11 cellular contexts compared by ENCODE assay signal in genomic region chr7:102380837-102381236, GRCh38. TPM values are rescaled to one million over a fixed set of nuclear protein-coding genes. Genes with fewer than 3 reads are reported as not detected.
DNase-seq lines count a peak whose midpoint lies in the region; ATAC-seq, FAIRE-seq and TF ChIP-seq lines count a peak whose summit lies in the region.
"Not testable (repeated sequence)": the region's sequence is repeated elsewhere in the genome, so short reads cannot be mapped to it uniquely, and the experiment has no call there.
"Had no signal": no experiment of that assay in that cellular context is flagged by ENCODE, and none has a peak within 500 bp of the region (broad histone marks: within the 10 kb centered on the region; RNA-seq: fewer than 3 reads in every experiment).

No MANE protein-coding gene starts in this region.

- not testable (repeated sequence) for H4K5ac ChIP-seq in H9 (ENCODE audit: insufficient read length, low read depth, low read length); H1 (ENCODE audit: insufficient read length, low read depth, low read length)

- not testable (repeated sequence) for H3K27me3 ChIP-seq in H9 (ENCODE audit: insufficient read depth, low read length); Karpas-422 (ENCODE audit: low read length); H1 (replicated peaks in 1 of 4; ENCODE audit: control insufficient read depth in 3 of 4, extremely low read depth in 1 of 4, insufficient read depth in 3 of 4, low read length in 3 of 4); esophagus muscularis mucosa

- not testable (repeated sequence) for H4K91ac ChIP-seq in H9 (ENCODE audit: insufficient read length, low read depth, low read length); H1 (replicated peaks; ENCODE audit: insufficient read length, low read length)

- not testable (repeated sequence) for H3K23ac ChIP-seq in H9 (ENCODE audit: insufficient read length, low read depth, low read length); H1 (ENCODE audit: insufficient read length)

- intact Hi-C loops in esophagus muscularis mucosa (cut with DNase I), result not testable (repeated sequence)

- not testable (repeated sequence) for FAIRE-seq in H1 (lab: Jason Lieb, UNC)

- H3K4ac ChIP-seq in H9 (ENCODE audit: low read depth, low read length); H1 (replicated peaks; ENCODE audit: insufficient read length, low read depth, low read length): not testable (repeated sequence)

- H3K9me3 Mint-ChIP-seq in H9, WTC11, nephron progenitor cell: not testable (repeated sequence)

- H2AFZ ChIP-seq in H9 (ENCODE audit: low read length); Karpas-422 (ENCODE audit: low read length); H1 (ENCODE audit: low read length): not testable (repeated sequence)

- not testable (repeated sequence) for H2BK5ac ChIP-seq in H9 (ENCODE audit: insufficient read length, low read length); H1 (ENCODE audit: low read depth, low read length)

- not testable (repeated sequence) for TF ChIP-seq EP300 in H1 (IDR thresholded peaks at IDR 0.05; ENCODE audit: borderline replicate concordance in 1 of 2, low read depth in 2 of 2, low read length in 2 of 2); esophagus muscularis mucosa (IDR thresholded peaks at IDR 0.05)

- not testable (repeated sequence) for H2AK5ac ChIP-seq in H9 (ENCODE audit: insufficient read length, low read length); H1 (ENCODE audit: low read depth, low read length)

- H3K18ac ChIP-seq in H9 (ENCODE audit: insufficient read length, low read depth, low read length); H1 (ENCODE audit: extremely low read depth, low read length): not testable (repeated sequence)

- H3K9me2 ChIP-seq in Karpas-422 (replicated peaks; ENCODE audit: insufficient read depth, low read length), result not testable (repeated sequence)

- TF ChIP-seq RAD21 in H1 (IDR thresholded peaks at IDR 0.05 in 1 of 2, conservative IDR thresholded peaks at IDR 0.05 in 1 of 2; ENCODE audit: low read depth in 2 of 2, low read length in 2 of 2), result not testable (repeated sequence)

- not testable (repeated sequence) for H3K23me2 ChIP-seq in H9 (ENCODE audit: insufficient read length, low read depth, low read length, poor library complexity, severe bottlenecking); H1 (ENCODE audit: low read depth, low read length)

- peak overlapping the region; percentile 2 to 5; a peak in 2 of 5 replicates for H3K4me3 Mint-ChIP-seq in H9
- H3K4me3 Mint-ChIP-seq in WTC11, result peak overlapping the region; percentile 17; the same call in 1 of the 2 replicates
- H3K4me3 Mint-ChIP-seq in nephron progenitor cell, result not testable (repeated sequence)

- ATAC-seq in WTC11, result not testable (repeated sequence)

- H2BK120ac ChIP-seq in H9 (ENCODE audit: low read depth, low read length, poor library complexity, severe bottlenecking); H1 (replicated peaks; ENCODE audit: low read depth, low read length): not testable (repeated sequence)

- H2BK12ac ChIP-seq in H9 (ENCODE audit: insufficient read length, low read depth, low read length); H1 (ENCODE audit: low read depth, low read length): not testable (repeated sequence)

- not testable (repeated sequence) for TF ChIP-seq CTCF in H9 (conservative IDR thresholded peaks at IDR 0.05); WTC11 (IDR thresholded peaks at IDR 0.05); H1 (IDR thresholded peaks at IDR 0.05; ENCODE audit: control extremely low read depth in 1 of 3, insufficient read depth in 1 of 3, low read depth in 1 of 3, low read length in 3 of 3); esophagus muscularis mucosa (IDR thresholded peaks at IDR 0.05); nephron progenitor cell (IDR thresholded peaks at IDR 0.05)

- not testable (repeated sequence) for H4K20me1 ChIP-seq in H9 (ENCODE audit: control insufficient read depth, insufficient read depth, insufficient read length); Karpas-422 (ENCODE audit: insufficient read depth, low read depth, low read length); H1 (replicated peaks in 1 of 2; ENCODE audit: control insufficient read depth in 1 of 2, insufficient read depth in 2 of 2, low read length in 2 of 2)

- peaks cover 21% of the 10 kb centered on the region for H3K36me3 ChIP-seq in Karpas-422 (ENCODE audit: insufficient read depth, low read length)
- peaks cover 2 to 24% (median 12%) of the 10 kb centered on the region in 4 experiments; a peak in 5 of 8 replicates for H3K36me3 ChIP-seq in H1 (ENCODE audit: control insufficient read depth in 2 of 4, insufficient read depth in 4 of 4, low read length in 3 of 4)
- peaks cover 20 to 86% (median 68%) of the 10 kb centered on the region in 4 donors for H3K36me3 ChIP-seq in esophagus muscularis mucosa

- H3K4me1 ChIP-seq in H9 (ENCODE audit: insufficient read depth, low read length); Karpas-422 (ENCODE audit: low read length); H1 (replicated peaks in 1 of 4; ENCODE audit: control insufficient read depth in 3 of 4, insufficient read depth in 4 of 4, low read length in 3 of 4); esophagus muscularis mucosa: not testable (repeated sequence)

- not testable (repeated sequence) for H2BK15ac ChIP-seq in H9 (ENCODE audit: low read depth, low read length); H1 (ENCODE audit: low read length)

- H3K9ac ChIP-seq in H9 (ENCODE audit: extremely low read depth, insufficient read length, low read length); Karpas-422 (ENCODE audit: low read length); H1 (replicated peaks in 1 of 4; ENCODE audit: extremely low read depth in 1 of 4, low read depth in 3 of 4, low read length in 3 of 4): not testable (repeated sequence)

- H3K79me1 ChIP-seq in H9 (ENCODE audit: insufficient read depth, low read depth, low read length, poor library complexity, severe bottlenecking); H1 (ENCODE audit: low read depth, low read length): not testable (repeated sequence)

- not testable (repeated sequence) for H3K27me3 Mint-ChIP-seq in H9 (ENCODE audit: low read depth); WTC11 (ENCODE audit: low read depth); nephron progenitor cell (ENCODE audit: low read depth, poor library complexity)

- H3K4me1 Mint-ChIP-seq in H9 (peaks cover 18 to 21% of the 10 kb centered on the region in 2 experiments), WTC11 (peaks cover 17% of the 10 kb centered on the region)
- H3K4me1 Mint-ChIP-seq in nephron progenitor cell, result not testable (repeated sequence)

- WGBS in H9 (ENCODE audit: extremely low coverage, insufficient read length, low lambda C conversion rate), result no CpG with 5 or more reads among the region's 8 CpGs
- WGBS in H1 (ENCODE audit: extremely low coverage in 1 of 2, insufficient coverage in 1 of 2, insufficient read length in 1 of 2, insufficient replicate concordance in 2 of 2, low coverage in 1 of 2, low lambda C conversion rate in 2 of 2, missing lambda C conversion rate in 1 of 2), 2 experiments, result 27% methylated on average over 6 of the region's 8 CpGs; no CpG with 5 or more reads in 1 of the 2 experiments
- WGBS in esophagus muscularis mucosa, result 71% methylated on average over 8 of the region's 8 CpGs

- H3K9me3 ChIP-seq in H9 (ENCODE audit: control insufficient read depth, low read depth, low read length); Karpas-422 (ENCODE audit: low read length); H1 (ENCODE audit: insufficient read depth in 2 of 2, low read depth in 1 of 2, low read length in 1 of 2); esophagus muscularis mucosa: not testable (repeated sequence)

- peak overlapping the region; percentile 34 to 97 (median 87); a peak in 6 of 7 replicates for H3K27ac Mint-ChIP-seq in H9
- peak overlapping the region; percentile 46 for H3K27ac Mint-ChIP-seq in WTC11
- H3K27ac Mint-ChIP-seq in nephron progenitor cell, result peak overlapping the region; percentile 43

- not testable (repeated sequence) for H3K79me2 ChIP-seq in H9 (ENCODE audit: insufficient read depth, low read length); Karpas-422 (ENCODE audit: low read length); H1 (ENCODE audit: control insufficient read depth in 1 of 2, insufficient read depth in 2 of 2, low read length in 2 of 2)

- H3K36me3 Mint-ChIP-seq in H9 (ENCODE audit: insufficient read depth in 1 of 3, low read depth in 3 of 3) (peaks cover 29 to 70% (median 61%) of the 10 kb centered on the region in 3 experiments), WTC11 (peaks cover 60% of the 10 kb centered on the region), nephron progenitor cell (ENCODE audit: low read depth) (peaks cover 69% of the 10 kb centered on the region)

- not testable (repeated sequence) for H2BK20ac ChIP-seq in H9 (ENCODE audit: low read depth, low read length, poor library complexity, severe bottlenecking); H1 (ENCODE audit: low read length)

- CTCF ChIA-PET in WTC11 (lab: Charles Lee), result interaction anchor here (0.7 kb wide), 2 partner anchors 62 to 363 kb away, joined by 3 to 4 read pairs; no protein-coding TSS in a partner anchor
- CTCF ChIA-PET in H1 (lab: Charles Lee; ENCODE audit: partially characterized antibody), result interaction anchor here (0.6 to 0.9 kb wide), 2 partner anchors 10 to 23 kb away, joined by 4 to 6 read pairs; no protein-coding TSS in a partner anchor

- not testable (repeated sequence) for H3K4me2 ChIP-seq in H9 (ENCODE audit: insufficient read depth, insufficient read length, low read length); Karpas-422 (ENCODE audit: low read depth, low read length, poor library complexity, severe bottlenecking)
- peak overlapping the region in 1 of 2 experiments; percentile 46; a peak in 1 of 4 replicates for H3K4me2 ChIP-seq in H1 (ENCODE audit: insufficient read depth in 1 of 2, low read depth in 2 of 2, low read length in 2 of 2)

- H3K56ac ChIP-seq in H9 (ENCODE audit: insufficient read length, low read depth, low read length); H1 (replicated peaks; ENCODE audit: insufficient read length, low read depth, low read length): not testable (repeated sequence)

- H3T11ph ChIP-seq in H9 (ENCODE audit: low read length), result not testable (repeated sequence)

- DNase-seq in H9, result peak; percentile 48
- DNase-seq in Karpas-422, result peak; percentile 30
- DNase-seq in WTC11 (ENCODE audit: low spot score); nephron progenitor cell: not testable (repeated sequence)
- DNase-seq in H1 (ENCODE audit: low read depth in 1 of 2, low spot score in 2 of 2), result peak in 1 of 2 experiments; percentile 23
- DNase-seq in esophagus muscularis mucosa (ENCODE audit: extremely low spot score), result peak; percentile 29

- TF ChIP-seq POLR2A in H1 (IDR thresholded peaks at IDR 0.05; ENCODE audit: control extremely low read depth in 1 of 2, low read depth in 2 of 2, low read length in 2 of 2); esophagus muscularis mucosa (IDR thresholded peaks at IDR 0.05; ENCODE audit: low read depth): not testable (repeated sequence)

- not testable (repeated sequence) for H3K27ac ChIP-seq in H9 (ENCODE audit: insufficient read length, low read depth, low read length); Karpas-422 (ENCODE audit: low read length); H1 (ENCODE audit: low read depth, low read length); esophagus muscularis mucosa (replicated peaks in 1 of 4)

- POLR2A ChIA-PET in WTC11 (lab: Charles Lee) (interaction anchor here (0.5 kb wide), 1 partner anchor 547 kb away, joined by 3 read pairs; no protein-coding TSS in a partner anchor), H1 (lab: Charles Lee; ENCODE audit: partially characterized antibody) (interaction anchor here (2.2 kb wide), 1 partner anchor 15 kb away, joined by 7 read pairs; the partner anchor contains the start of gene PRKRIP1)

- H3K14ac ChIP-seq in H9 (ENCODE audit: insufficient read depth, low read length); H1 (ENCODE audit: insufficient read length): not testable (repeated sequence)

- H4K8ac ChIP-seq in H9 (replicated peaks; ENCODE audit: insufficient read length, low read depth, low read length); H1 (ENCODE audit: extremely low read depth, insufficient read depth, low read length): not testable (repeated sequence)

- H3K4me3 ChIP-seq in Karpas-422 (ENCODE audit: low read length); H1 (ENCODE audit: extremely low read depth in 1 of 4, insufficient read depth in 2 of 4, low read depth in 3 of 4, low read length in 4 of 4); esophagus muscularis mucosa: not testable (repeated sequence)

RNA-seq across cellular contexts. Expression of gene PRKRIP1, which starts 15.3 kb away (rescaled TPM):
- 36.0 and 38.8 TPM in 2 replicates for total RNA-seq in H9 (2021)
- 42.7 and 75.4 TPM in 2 replicates for total RNA-seq in Karpas-422 (2014; rRNA removed; shearing (Covaris generic); ENCODE audit: low replicate concordance)
- total RNA-seq in WTC11 (2021), result 27.5 to 34.4 TPM (median 30.1 TPM) in 3 replicates
- 22.0 and 25.0 TPM in 2 replicates for total RNA-seq in H1 (2021; fragmentation: NEBNext Ultra II Directional; extraction: Animal tissue kit (Norgen Biotek cat#: 25700))
- polyA plus RNA-seq in H1 (2011; rRNA removed), result 11.1 and 16.8 TPM in 2 replicates
- polyA plus RNA-seq in H1 (2011; cell fraction: cytosol; rRNA removed), result 26.1 TPM
- polyA plus RNA-seq in H1 (2011; cell fraction: nucleus; rRNA removed), result 32.9 TPM
- 22.7 to 26.5 TPM (median 25.2 TPM) in 4 replicates for polyA plus RNA-seq in H1 (2012, experiment 1 of 2)
- 11.2 TPM for polyA plus RNA-seq in H1 (2012, experiment 2 of 2)
- 20.9 TPM for polyA plus RNA-seq in H1 (2013, experiment 1 of 2)
- 19.3 TPM for polyA plus RNA-seq in H1 (2013, experiment 2 of 2)
- 4.1 and 5.3 TPM in 2 replicates for polyA minus RNA-seq in H1 (2011; rRNA and poly(A)+ RNA removed)
- 14.2 TPM for polyA minus RNA-seq in H1 (2011; cell fraction: cytosol; rRNA and poly(A)+ RNA removed)
- polyA minus RNA-seq in H1 (2011; cell fraction: nucleus; rRNA and poly(A)+ RNA removed), result 13.0 TPM
- 10 to 100 TPM; 14.7 to 21.6 (median 19.2) TPM for total RNA-seq in esophagus muscularis mucosa

RNA-seq across cellular contexts. Expression of gene SPDYE6, which starts 24.6 kb away (rescaled TPM):
- total RNA-seq in H9 (2021) (not detected in 2 replicates), WTC11 (2021) (not detected in 3 replicates), esophagus muscularis mucosa (not detected)
- total RNA-seq in Karpas-422 (2014; rRNA removed; shearing (Covaris generic); ENCODE audit: low replicate concordance), result not detected in 2 replicates
- total RNA-seq in H1 (2021; fragmentation: NEBNext Ultra II Directional; extraction: Animal tissue kit (Norgen Biotek cat#: 25700)), result not detected in 2 replicates
- polyA plus RNA-seq in H1 (2011; rRNA removed), result not detected in 2 replicates
- not detected for polyA plus RNA-seq in H1 (2011; cell fraction: cytosol; rRNA removed)
- polyA plus RNA-seq in H1 (2011; cell fraction: nucleus; rRNA removed), result not detected
- polyA plus RNA-seq in H1 (2012, experiment 1 of 2), result 2.5 to 3.1 TPM (median 2.7 TPM) in 4 replicates
- polyA plus RNA-seq in H1 (2012, experiment 2 of 2), result 0.63 TPM
- not detected for polyA plus RNA-seq in H1 (2013, experiment 1 of 2)
- polyA plus RNA-seq in H1 (2013, experiment 2 of 2), result not detected
- polyA minus RNA-seq in H1 (2011; rRNA and poly(A)+ RNA removed), result not detected in 2 replicates
- polyA minus RNA-seq in H1 (2011; cell fraction: cytosol; rRNA and poly(A)+ RNA removed), result not detected
- not detected for polyA minus RNA-seq in H1 (2011; cell fraction: nucleus; rRNA and poly(A)+ RNA removed)
- total RNA-seq: CD4-positive, alpha-beta T cell; CD8-positive, alpha-beta memory T cell; GM12878; GM23248 had no signal
- polyA plus RNA-seq: A549, GM23248 had no signal

RNA-seq across cellular contexts. Expression of gene ORAI2, which starts 52.5 kb away (rescaled TPM):
- total RNA-seq in H9 (2021), result 26.6 and 26.7 TPM in 2 replicates
- total RNA-seq in Karpas-422 (2014; rRNA removed; shearing (Covaris generic); ENCODE audit: low replicate concordance), result 2.8 and 7.8 TPM in 2 replicates
- 22.2 to 25.9 TPM (median 24.7 TPM) in 3 replicates for total RNA-seq in WTC11 (2021)
- 20.7 and 22.9 TPM in 2 replicates for total RNA-seq in H1 (2021; fragmentation: NEBNext Ultra II Directional; extraction: Animal tissue kit (Norgen Biotek cat#: 25700))
- polyA plus RNA-seq in H1 (2011; rRNA removed), result 35.2 and 49.8 TPM in 2 replicates
- polyA plus RNA-seq in H1 (2011; cell fraction: cytosol; rRNA removed), result 30.9 TPM
- 22.4 TPM for polyA plus RNA-seq in H1 (2011; cell fraction: nucleus; rRNA removed)
- 14.2 to 25.3 TPM (median 22.8 TPM) in 4 replicates for polyA plus RNA-seq in H1 (2012, experiment 1 of 2)
- polyA plus RNA-seq in H1 (2012, experiment 2 of 2), result 15.5 TPM
- 17.4 TPM for polyA plus RNA-seq in H1 (2013, experiment 1 of 2)
- polyA plus RNA-seq in H1 (2013, experiment 2 of 2), result 16.4 TPM
- polyA minus RNA-seq in H1 (2011; rRNA and poly(A)+ RNA removed), result 18.7 and 27.7 TPM in 2 replicates
- 24.6 TPM for polyA minus RNA-seq in H1 (2011; cell fraction: cytosol; rRNA and poly(A)+ RNA removed)
- 17.7 TPM for polyA minus RNA-seq in H1 (2011; cell fraction: nucleus; rRNA and poly(A)+ RNA removed)
- 10 to 100 TPM in 3 of 4 donors, 1 to 10 TPM in 1; 6.2 to 16.0 (median 12.3) TPM for total RNA-seq in esophagus muscularis mucosa
